ENCODE assay signal across 1 cellular context in genomic region chr2:72115361-72116080, GRCh38.
TF ChIP-seq lines count a peak whose summit lies in the region.

No MANE protein-coding gene starts in this region.

TF ChIP-seq in IMR-90, 13 proteins besides CTCF, POLR2A, EP300 and RAD21:
- peak; percentile 89; the same call in 1 of the 2 replicates for TF ChIP-seq MAZ (IDR thresholded peaks at IDR 0.05; ENCODE audit: borderline replicate concordance, low read depth, low read length)
- peak; percentile 81 for TF ChIP-seq FOS (IDR thresholded peaks at IDR 0.05; ENCODE audit: low read depth, low read length)
- no peak for TF ChIP-seq SMC3 (IDR thresholded peaks at IDR 0.05; ENCODE audit: low read depth, low read length)
